Comparison of ENCODE assay signal across 8 cellular contexts in genomic region chr3:37741644-37742043, GRCh38.
A peak's percentile ranks its signal among the peaks of the same experiment; 100 is the strongest.
DNase-seq lines count a peak whose midpoint lies in the region; ATAC-seq, FAIRE-seq and TF ChIP-seq lines count a peak whose summit lies in the region.

No MANE protein-coding gene starts in this region.

- TF ChIP-seq CTCF in 22Rv1 (IDR thresholded peaks at IDR 0.05) (peak; percentile 70), GM12878 (IDR thresholded peaks at IDR 0.05 in 2 of 3, conservative IDR thresholded peaks at IDR 0.05 in 1 of 3; ENCODE audit: control insufficient read depth in 2 of 3, extremely low read depth in 1 of 3, insufficient read depth in 1 of 3, low read depth in 3 of 3, low read length in 3 of 3) (peak in 1 of 3 experiments; percentile 19; a peak in 1 of 6 replicates)

- H3K4me2 ChIP-seq in GM12878 (ENCODE audit: control insufficient read depth, insufficient read depth), result no peak overlapping the region

- SMC1A ChIA-PET in GM12878 (lab: Charles Lee; ENCODE audit: uncharacterized antibody, unreplicated experiment), result interaction anchor here (0.9 to 1.5 kb wide), 3 partner anchors 11 to 284 kb away, joined by 3 to 7 read pairs (median 3); no protein-coding TSS in a partner anchor

- no peak overlapping the region for H3K4me3 ChIP-seq in GM12878

- no peak overlapping the region for H3K9ac ChIP-seq in GM12878 (ENCODE audit: control insufficient read depth, insufficient read depth, low read length)

- H3K4me1 ChIP-seq in GM12878 (ENCODE audit: control insufficient read depth, insufficient read depth, low read length), result no peaks in the 10 kb centered on the region

- TF ChIP-seq RAD21 in GM12878 (IDR thresholded peaks at IDR 0.05; ENCODE audit: insufficient read depth, low read depth, low read length), result no peak

- TF ChIP-seq POLR2A in GM12878 (IDR thresholded peaks at IDR 0.05; ENCODE audit: low read depth, low read length), result no peak

- DNase-seq in HuH-7 (ENCODE audit: low spot score) (peak; percentile 20), GM12878 (ENCODE audit: low read depth, low spot score) (no peak), left colon (peak; percentile 37 to 47), amniotic stem cell (lab: John Stamatoyannopoulos, UW) (no peak)
- no peak for DNase-seq in activated T-cell treated with anti-CD3 and anti-CD28 coated beads, Interleukin-2, amount 50 U/mL, for 48 hours
- DNase-seq in activated CD4-positive, alpha-beta T cell treated with anti-CD3 and anti-CD28 coated beads, Interleukin-2, amount 50 U/mL, for 48 hours, result no peak

- no peaks in the 10 kb centered on the region for H3K9me3 ChIP-seq in GM12878 (replicated peaks; ENCODE audit: control insufficient read depth, insufficient read depth, low read length)

- in situ Hi-C loops in GM12878 (cut with MboI), result no loop called here

- H3K36me3 ChIP-seq in GM12878 (ENCODE audit: control insufficient read depth in 2 of 2, insufficient read depth in 2 of 2, low read length in 1 of 2), result no peaks in the 10 kb centered on the region

- peaks cover 0 to 2% of the 10 kb centered on the region in 2 experiments; a peak in 2 of 4 replicates for H3K27me3 ChIP-seq in GM12878 (replicated peaks in 1 of 2; ENCODE audit: control insufficient read depth in 2 of 2, insufficient read depth in 2 of 2, low read length in 1 of 2)

- CTCF ChIA-PET in GM12878 (lab: Yijun Ruan, JAX), result interaction anchor here (0.8 kb wide), 1 partner anchor 279 kb away, joined by 3 read pairs; no protein-coding TSS in a partner anchor

- RAD21 ChIA-PET in GM12878 (lab: Charles Lee; ENCODE audit: unreplicated experiment), result interaction anchor here (1.1 kb wide), 1 partner anchor 287 kb away, joined by 3 read pairs; no protein-coding TSS in a partner anchor

- H3K79me2 ChIP-seq in GM12878 (ENCODE audit: control insufficient read depth, insufficient read depth, low read length), result no peaks in the 10 kb centered on the region

- no peak overlapping the region for H2AFZ ChIP-seq in GM12878 (ENCODE audit: control insufficient read depth, low read depth, low read length)

- POLR2A ChIA-PET in GM12878 (lab: Charles Lee), result no interaction called here

- ATAC-seq in GM12878 (peak; percentile 24; the same call in 2 of the 3 replicates), left colon (peak; percentile 91), HG02885 (IDR thresholded peaks at IDR 0.05; ENCODE audit: poor library complexity, unreplicated experiment) (no peak)

- H4K20me1 ChIP-seq in GM12878 (ENCODE audit: control insufficient read depth, insufficient read depth), result no peaks in the 10 kb centered on the region

- no peak for FAIRE-seq in GM12878 (lab: Jason Lieb, UNC)

- no peak for TF ChIP-seq EP300 in GM12878 (IDR thresholded peaks at IDR 0.05; ENCODE audit: borderline replicate concordance in 1 of 2, control insufficient read depth in 1 of 2, low read depth in 2 of 2, low read length in 2 of 2)

- 22% methylated on average over 7 of the region's 7 CpGs for WGBS in GM12878 (ENCODE audit: insufficient coverage, insufficient replicate concordance, low lambda C conversion rate, missing lambda C conversion rate)

- intact Hi-C loops in GM12878 (cut with micrococcal nuclease; ENCODE audit: unreplicated experiment) (no loop called here), left colon (cut with DNase I, micrococcal nuclease) (no loop called here)

- BruUV-seq in GM12878 (replicated peaks; lab: Mats Ljungman, UMichigan), result no TSS peak

- H3K27ac ChIP-seq in 22Rv1 (no peak overlapping the region), GM12878 (ENCODE audit: control insufficient read depth, insufficient read depth) (no peak overlapping the region)

TF ChIP-seq in GM12878, 131 proteins besides CTCF, POLR2A, EP300 and RAD21:
- TF ChIP-seq FOXM1 (IDR thresholded peaks at IDR 0.05; ENCODE audit: low read depth, low read length), result no peak
- no peak for TF ChIP-seq SP1 (IDR thresholded peaks at IDR 0.05; ENCODE audit: low read depth, low read length)
- TF ChIP-seq RAD51 (IDR thresholded peaks at IDR 0.05), result no peak
- no peak for TF ChIP-seq STAT3 (IDR thresholded peaks at IDR 0.05; ENCODE audit: low read depth, low read length)
- no peak for TF ChIP-seq CHD4 (IDR thresholded peaks at IDR 0.05)
- no peak for TF ChIP-seq RB1 (IDR thresholded peaks at IDR 0.05; ENCODE audit: borderline replicate concordance)
- TF ChIP-seq FOS (IDR thresholded peaks at IDR 0.05; ENCODE audit: borderline replicate concordance, extremely low read depth, insufficient read length), result no peak
- no peak for TF ChIP-seq YY1 (IDR thresholded peaks at IDR 0.05; ENCODE audit: low read depth, low read length)
- TF ChIP-seq SPI1 (IDR thresholded peaks at IDR 0.05; ENCODE audit: borderline replicate concordance, insufficient read depth, low read depth, low read length), result no peak
- TF ChIP-seq POLR2AphosphoS2 (IDR thresholded peaks at IDR 0.05; ENCODE audit: low read depth, low read length), result no peak
- TF ChIP-seq CBX5 (IDR thresholded peaks at IDR 0.05; ENCODE audit: low read depth), result no peak
- no peak for TF ChIP-seq PML (IDR thresholded peaks at IDR 0.05; ENCODE audit: low read length)
- no peak for TF ChIP-seq CEBPZ (IDR thresholded peaks at IDR 0.05; ENCODE audit: low read depth, low read length)
- no peak for TF ChIP-seq IKZF2 (IDR thresholded peaks at IDR 0.05)
- TF ChIP-seq GATAD2B (conservative IDR thresholded peaks at IDR 0.05; ENCODE audit: low read depth), result no peak
- TF ChIP-seq MAX (IDR thresholded peaks at IDR 0.05; ENCODE audit: low read depth, low read length), result no peak

Comparison
In these comparisons a context has a peak if more than half of its experiments do, and no peak if none do; other contexts are left out.
1. DNase-seq: peak in HuH-7 (single experiment) and left colon (2 of 2); none in GM12878 (single experiment), activated T-cell treated with anti-CD3 and anti-CD28 coated beads, Interleukin-2, amount 50 U/mL, for 48 hours (0 of 2), activated CD4-positive, alpha-beta T cell treated with anti-CD3 and anti-CD28 coated beads, Interleukin-2, amount 50 U/mL, for 48 hours (0 of 2) and amniotic stem cell (single experiment).